In genomic region chr19:51810228-51810627, GRCh38 we compare ENCODE assay signal across 13 cellular contexts. TPM values are rescaled to one million over a fixed set of nuclear protein-coding genes. Genes with fewer than 3 reads are reported as not detected.
DNase-seq lines count a peak whose midpoint lies in the region; ATAC-seq and TF ChIP-seq lines count a peak whose summit lies in the region.
"Had no signal": no experiment of that assay in that cellular context is flagged by ENCODE, and none has a peak within 500 bp of the region (broad histone marks: within the 10 kb centered on the region; RNA-seq: fewer than 3 reads in every experiment).

No MANE protein-coding gene starts in this region.

- peaks cover 4% of the 10 kb centered on the region for H3K79me1 ChIP-seq in trophoblast cell (ENCODE audit: low read length)

- H2AFZ ChIP-seq in trophoblast cell (ENCODE audit: insufficient read depth, low read length, poor library complexity) = no peak overlapping the region

- no CpG with 5 or more reads among the region's 7 CpGs for WGBS in trophoblast cell (ENCODE audit: extremely low coverage, insufficient coverage, insufficient read length)

- H3K18ac ChIP-seq in trophoblast cell (ENCODE audit: low read length) = no peak overlapping the region

- ATAC-seq in HG03432 (IDR thresholded peaks at IDR 0.05; ENCODE audit: unreplicated experiment) = no peak
- ATAC-seq: activated CD4-positive, CD25-positive, alpha-beta regulatory T cell treated with anti-CD3 and anti-CD28 coated beads, Interleukin-2, amount 50 U/mL, for 24 hours; activated T-cell treated with anti-CD3 and anti-CD28 coated beads, Interleukin-2, amount 50 U/mL, for 4 hours had no signal

- no peaks in the 10 kb centered on the region for H3K79me2 ChIP-seq in trophoblast cell (ENCODE audit: control insufficient read depth, insufficient read depth, low read length, poor library complexity)

- no peak overlapping the region for H2BK120ac ChIP-seq in trophoblast cell (ENCODE audit: insufficient read depth, low read length, poor library complexity)

- no peak overlapping the region for H2BK12ac ChIP-seq in trophoblast cell (ENCODE audit: low read length)

- DNase-seq in NOMO-1 treated with DMSO at 0.1 percent for 48 hours (lab: John Stamatoyannopoulos, UW; ENCODE audit: unreplicated experiment) = peak; percentile 11
- DNase-seq in NOMO-1 treated with dmso at 0.1 percent for 144 hours (lab: John Stamatoyannopoulos, UW; ENCODE audit: unreplicated experiment) = no peak
- DNase-seq in LoVo (ENCODE audit: low spot score) = peak; percentile 3
- DNase-seq in trophoblast cell = peak; percentile 91 to 93
- no peak for DNase-seq in activated CD8-positive, alpha-beta memory T cell treated with anti-CD3 and anti-CD28 coated beads for 24 hours
- no peak for DNase-seq in cortex of kidney (lab: John Stamatoyannopoulos, UW)
- DNase-seq: activated T-cell treated with anti-CD3 and anti-CD28 coated beads, Interleukin-2, amount 50 U/mL, for 4 hours; anterior cingulate cortex; SIG-M5; stimulated activated CD4-positive, alpha-beta T cell treated with anti-CD3 and anti-CD28 coated beads, Interleukin-12 subunit alpha, Interleukin-12 subunit beta, amount 100 ng/mL, for 4 hours had no signal

- H3K4ac ChIP-seq in trophoblast cell (ENCODE audit: low read depth, low read length) = no peak overlapping the region

- H3K4me1 ChIP-seq in trophoblast cell (ENCODE audit: control insufficient read depth in 1 of 2, insufficient read depth in 2 of 2, low read length in 2 of 2) = peaks cover 6% of the 10 kb centered on the region in 2 experiments

- H2BK5ac ChIP-seq in trophoblast cell (ENCODE audit: low read depth, low read length, poor library complexity) = no peak overlapping the region

- peak overlapping the region; percentile 72; the same call in 1 of the 2 replicates for H3K27ac ChIP-seq in VCaP
- H3K27ac ChIP-seq in trophoblast cell (ENCODE audit: low read depth, low read length) = no peak overlapping the region

- no peak overlapping the region for H3K9ac ChIP-seq in trophoblast cell (ENCODE audit: low read length)

- H4K91ac ChIP-seq in trophoblast cell (ENCODE audit: low read depth, low read length) = no peak overlapping the region

- H3K27me3 ChIP-seq in trophoblast cell (ENCODE audit: insufficient read depth, low read length) = no peaks in the 10 kb centered on the region

- H4K12ac ChIP-seq in trophoblast cell (ENCODE audit: low read depth, low read length) = no peak overlapping the region

- H3K23ac ChIP-seq in trophoblast cell (ENCODE audit: low read length) = no peak overlapping the region

- no peak overlapping the region for H3K14ac ChIP-seq in trophoblast cell (ENCODE audit: low read length)

- no peak overlapping the region for H3K4me3 ChIP-seq in trophoblast cell (ENCODE audit: low read depth, low read length)

- H2AK5ac ChIP-seq in trophoblast cell (ENCODE audit: low read length) = no peak overlapping the region

- H3K4me2 ChIP-seq in trophoblast cell (ENCODE audit: low read length) = no peak overlapping the region

- peaks cover 5% of the 10 kb centered on the region for H3K9me3 ChIP-seq in trophoblast cell (ENCODE audit: insufficient read depth, low read depth, low read length)

- no peak overlapping the region for H4K8ac ChIP-seq in trophoblast cell (ENCODE audit: low read depth, low read length)

- no peaks in the 10 kb centered on the region for H3K36me3 ChIP-seq in trophoblast cell (ENCODE audit: control insufficient read depth in 1 of 2, insufficient read depth in 2 of 2, low read length in 2 of 2)

- TF ChIP-seq CTCF in VCaP (conservative IDR thresholded peaks at IDR 0.05) = peak; percentile 69

RNA-seq across cellular contexts. Expression of gene FPR3, which starts 15.3 kb away (rescaled TPM):
- polyA plus RNA-seq in trophoblast cell (2013) = 0.03 and 0.04 TPM in 2 replicates

RNA-seq across cellular contexts. Expression of gene FPR2, which starts 49.2 kb away (rescaled TPM):
- polyA plus RNA-seq in trophoblast cell (2013) = not detected in 2 replicates

RNA-seq across cellular contexts. Expression of gene FPR1, which starts 58.5 kb away (rescaled TPM):
- polyA plus RNA-seq in trophoblast cell (2013) = 0.18 and 0.22 TPM in 2 replicates

Comparison
In these comparisons a context has a peak if more than half of its experiments do, and no peak if none do; other contexts are left out.
1. DNase-seq: peak in NOMO-1 treated with DMSO at 0.1 percent for 48 hours (single experiment), LoVo (single experiment) and trophoblast cell (2 of 2); none in NOMO-1 treated with dmso at 0.1 percent for 144 hours (single experiment), activated CD8-positive, alpha-beta memory T cell treated with anti-CD3 and anti-CD28 coated beads for 24 hours (single experiment) and cortex of kidney (single experiment).